Comparison of ENCODE assay signal across 1 cellular context in the genomic region with DNA sequence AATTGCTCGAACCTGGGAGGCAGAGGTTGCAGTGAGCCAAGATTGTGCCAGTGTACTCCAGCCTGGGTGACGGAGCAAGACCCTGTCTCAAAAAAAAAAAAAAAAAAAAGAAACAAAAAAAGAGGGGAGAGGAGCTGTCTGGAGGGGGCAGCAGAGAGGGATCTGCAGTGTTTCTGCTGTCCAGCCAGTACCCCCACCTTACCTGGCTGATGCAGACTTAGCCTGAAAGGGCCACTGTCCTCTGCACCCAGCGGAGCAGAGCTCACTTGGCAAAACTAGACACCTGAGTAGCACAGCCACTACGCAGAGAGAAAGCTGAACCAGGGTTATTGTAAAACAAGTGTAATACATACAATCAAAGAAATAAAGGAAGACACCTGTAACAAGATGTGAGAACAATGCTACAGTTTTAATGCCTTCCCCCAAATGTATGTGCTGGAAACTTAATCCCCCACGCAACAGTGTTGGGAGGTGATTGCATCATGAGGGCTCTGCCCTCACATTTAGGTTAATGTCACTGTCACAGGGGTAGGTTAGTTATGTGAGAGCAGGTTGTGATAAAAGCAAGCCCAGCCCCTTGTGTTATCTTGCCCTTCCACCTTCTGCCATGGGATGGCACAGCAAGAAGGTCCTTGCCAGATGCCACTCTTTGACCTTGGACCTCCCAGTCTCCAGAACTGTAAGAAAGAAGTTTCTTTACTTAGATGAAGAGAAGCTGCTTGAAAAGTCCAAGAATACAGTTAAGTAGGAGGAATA.
A peak's percentile ranks its signal among the peaks of the same experiment; 100 is the strongest.
TF ChIP-seq lines count a peak whose summit lies in the region.

No MANE protein-coding gene starts in this region.

TF ChIP-seq in K562, 482 proteins besides CTCF, POLR2A, EP300 and RAD21 (continued from another document and continues in another):
- no peak for TF ChIP-seq ZBTB40 (IDR thresholded peaks at IDR 0.05)
- TF ChIP-seq ZBTB40 (CRISPR knock-in tag; IDR thresholded peaks at IDR 0.05), result no peak
- no peak for TF ChIP-seq CHCHD3 (CRISPR knock-in tag; IDR thresholded peaks at IDR 0.05)
- TF ChIP-seq CHD2 (IDR thresholded peaks at IDR 0.05; ENCODE audit: low read depth, low read length), result no peak
- TF ChIP-seq, protein P1, sequence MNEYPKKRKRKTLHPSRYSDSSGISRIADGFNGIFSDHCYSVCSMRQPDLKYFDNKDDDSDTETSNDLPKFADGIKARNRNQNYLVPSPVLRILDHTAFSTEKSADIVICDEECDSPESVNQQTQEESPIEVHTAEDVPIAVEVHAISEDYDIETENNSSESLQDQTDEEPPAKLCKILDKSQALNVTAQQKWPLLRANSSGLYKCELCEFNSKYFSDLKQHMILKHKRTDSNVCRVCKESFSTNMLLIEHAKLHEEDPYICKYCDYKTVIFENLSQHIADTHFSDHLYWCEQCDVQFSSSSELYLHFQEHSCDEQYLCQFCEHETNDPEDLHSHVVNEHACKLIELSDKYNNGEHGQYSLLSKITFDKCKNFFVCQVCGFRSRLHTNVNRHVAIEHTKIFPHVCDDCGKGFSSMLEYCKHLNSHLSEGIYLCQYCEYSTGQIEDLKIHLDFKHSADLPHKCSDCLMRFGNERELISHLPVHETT (CRISPR knock-in tag; conservative IDR thresholded peaks at IDR 0.05 in 1 of 2, IDR thresholded peaks at IDR 0.05 in 1 of 2), result no peak
- TF ChIP-seq, protein P2, sequence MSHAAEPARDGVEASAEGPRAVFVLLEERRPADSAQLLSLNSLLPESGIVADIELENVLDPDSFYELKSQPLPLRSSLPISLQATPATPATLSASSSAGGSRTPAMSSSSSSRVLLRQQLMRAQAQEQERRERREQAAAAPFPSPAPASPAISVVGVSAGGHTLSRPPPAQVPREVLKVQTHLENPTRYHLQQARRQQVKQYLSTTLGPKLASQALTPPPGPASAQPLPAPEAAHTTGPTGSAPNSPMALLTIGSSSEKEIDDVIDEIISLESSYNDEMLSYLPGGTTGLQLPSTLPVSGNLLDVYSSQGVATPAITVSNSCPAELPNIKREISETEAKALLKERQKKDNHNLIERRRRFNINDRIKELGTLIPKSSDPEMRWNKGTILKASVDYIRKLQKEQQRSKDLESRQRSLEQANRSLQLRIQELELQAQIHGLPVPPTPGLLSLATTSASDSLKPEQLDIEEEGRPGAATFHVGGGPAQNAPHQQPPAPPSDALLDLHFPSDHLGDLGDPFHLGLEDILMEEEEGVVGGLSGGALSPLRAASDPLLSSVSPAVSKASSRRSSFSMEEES (CRISPR knock-in tag; IDR thresholded peaks at IDR 0.05), result no peak
- TF ChIP-seq SP2 (IDR thresholded peaks at IDR 0.05; ENCODE audit: extremely low read depth, low read depth, low read length, poor library complexity, severe bottlenecking), result no peak
- TF ChIP-seq SMAD4 (CRISPR knock-in tag; conservative IDR thresholded peaks at IDR 0.05), result peak; percentile 73; the same call in 1 of the 2 replicates
- TF ChIP-seq ZBTB1 (CRISPR knock-in tag; IDR thresholded peaks at IDR 0.05; ENCODE audit: borderline replicate concordance, low read depth), result no peak
- TF ChIP-seq, protein P3, sequence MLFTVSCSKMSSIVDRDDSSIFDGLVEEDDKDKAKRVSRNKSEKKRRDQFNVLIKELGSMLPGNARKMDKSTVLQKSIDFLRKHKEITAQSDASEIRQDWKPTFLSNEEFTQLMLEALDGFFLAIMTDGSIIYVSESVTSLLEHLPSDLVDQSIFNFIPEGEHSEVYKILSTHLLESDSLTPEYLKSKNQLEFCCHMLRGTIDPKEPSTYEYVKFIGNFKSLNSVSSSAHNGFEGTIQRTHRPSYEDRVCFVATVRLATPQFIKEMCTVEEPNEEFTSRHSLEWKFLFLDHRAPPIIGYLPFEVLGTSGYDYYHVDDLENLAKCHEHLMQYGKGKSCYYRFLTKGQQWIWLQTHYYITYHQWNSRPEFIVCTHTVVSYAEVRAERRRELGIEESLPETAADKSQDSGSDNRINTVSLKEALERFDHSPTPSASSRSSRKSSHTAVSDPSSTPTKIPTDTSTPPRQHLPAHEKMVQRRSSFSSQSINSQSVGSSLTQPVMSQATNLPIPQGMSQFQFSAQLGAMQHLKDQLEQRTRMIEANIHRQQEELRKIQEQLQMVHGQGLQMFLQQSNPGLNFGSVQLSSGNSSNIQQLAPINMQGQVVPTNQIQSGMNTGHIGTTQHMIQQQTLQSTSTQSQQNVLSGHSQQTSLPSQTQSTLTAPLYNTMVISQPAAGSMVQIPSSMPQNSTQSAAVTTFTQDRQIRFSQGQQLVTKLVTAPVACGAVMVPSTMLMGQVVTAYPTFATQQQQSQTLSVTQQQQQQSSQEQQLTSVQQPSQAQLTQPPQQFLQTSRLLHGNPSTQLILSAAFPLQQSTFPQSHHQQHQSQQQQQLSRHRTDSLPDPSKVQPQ (CRISPR knock-in tag; IDR thresholded peaks at IDR 0.05; ENCODE audit: borderline replicate concordance), result no peak
- TF ChIP-seq, protein P4, sequence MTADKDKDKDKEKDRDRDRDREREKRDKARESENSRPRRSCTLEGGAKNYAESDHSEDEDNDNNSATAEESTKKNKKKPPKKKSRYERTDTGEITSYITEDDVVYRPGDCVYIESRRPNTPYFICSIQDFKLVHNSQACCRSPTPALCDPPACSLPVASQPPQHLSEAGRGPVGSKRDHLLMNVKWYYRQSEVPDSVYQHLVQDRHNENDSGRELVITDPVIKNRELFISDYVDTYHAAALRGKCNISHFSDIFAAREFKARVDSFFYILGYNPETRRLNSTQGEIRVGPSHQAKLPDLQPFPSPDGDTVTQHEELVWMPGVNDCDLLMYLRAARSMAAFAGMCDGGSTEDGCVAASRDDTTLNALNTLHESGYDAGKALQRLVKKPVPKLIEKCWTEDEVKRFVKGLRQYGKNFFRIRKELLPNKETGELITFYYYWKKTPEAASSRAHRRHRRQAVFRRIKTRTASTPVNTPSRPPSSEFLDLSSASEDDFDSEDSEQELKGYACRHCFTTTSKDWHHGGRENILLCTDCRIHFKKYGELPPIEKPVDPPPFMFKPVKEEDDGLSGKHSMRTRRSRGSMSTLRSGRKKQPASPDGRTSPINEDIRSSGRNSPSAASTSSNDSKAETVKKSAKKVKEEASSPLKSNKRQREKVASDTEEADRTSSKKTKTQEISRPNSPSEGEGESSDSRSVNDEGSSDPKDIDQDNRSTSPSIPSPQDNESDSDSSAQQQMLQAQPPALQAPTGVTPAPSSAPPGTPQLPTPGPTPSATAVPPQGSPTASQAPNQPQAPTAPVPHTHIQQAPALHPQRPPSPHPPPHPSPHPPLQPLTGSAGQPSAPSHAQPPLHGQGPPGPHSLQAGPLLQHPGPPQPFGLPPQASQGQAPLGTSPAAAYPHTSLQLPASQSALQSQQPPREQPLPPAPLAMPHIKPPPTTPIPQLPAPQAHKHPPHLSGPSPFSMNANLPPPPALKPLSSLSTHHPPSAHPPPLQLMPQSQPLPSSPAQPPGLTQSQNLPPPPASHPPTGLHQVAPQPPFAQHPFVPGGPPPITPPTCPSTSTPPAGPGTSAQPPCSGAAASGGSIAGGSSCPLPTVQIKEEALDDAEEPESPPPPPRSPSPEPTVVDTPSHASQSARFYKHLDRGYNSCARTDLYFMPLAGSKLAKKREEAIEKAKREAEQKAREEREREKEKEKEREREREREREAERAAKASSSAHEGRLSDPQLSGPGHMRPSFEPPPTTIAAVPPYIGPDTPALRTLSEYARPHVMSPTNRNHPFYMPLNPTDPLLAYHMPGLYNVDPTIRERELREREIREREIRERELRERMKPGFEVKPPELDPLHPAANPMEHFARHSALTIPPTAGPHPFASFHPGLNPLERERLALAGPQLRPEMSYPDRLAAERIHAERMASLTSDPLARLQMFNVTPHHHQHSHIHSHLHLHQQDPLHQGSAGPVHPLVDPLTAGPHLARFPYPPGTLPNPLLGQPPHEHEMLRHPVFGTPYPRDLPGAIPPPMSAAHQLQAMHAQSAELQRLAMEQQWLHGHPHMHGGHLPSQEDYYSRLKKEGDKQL (CRISPR knock-in tag; IDR thresholded peaks at IDR 0.05; ENCODE audit: borderline replicate concordance), result no peak
- TF ChIP-seq SMAD3 (CRISPR knock-in tag; conservative IDR thresholded peaks at IDR 0.05), result no peak
- TF ChIP-seq USF2 (CRISPR knock-in tag; IDR thresholded peaks at IDR 0.05), result no peak
- peak; percentile 45; the same call in 1 of the 2 replicates for TF ChIP-seq HSF4 (CRISPR knock-in tag; IDR thresholded peaks at IDR 0.05; ENCODE audit: borderline replicate concordance)
- TF ChIP-seq ZBTB33 (CRISPR knock-in tag; IDR thresholded peaks at IDR 0.05), result no peak
- TF ChIP-seq, protein P5, sequence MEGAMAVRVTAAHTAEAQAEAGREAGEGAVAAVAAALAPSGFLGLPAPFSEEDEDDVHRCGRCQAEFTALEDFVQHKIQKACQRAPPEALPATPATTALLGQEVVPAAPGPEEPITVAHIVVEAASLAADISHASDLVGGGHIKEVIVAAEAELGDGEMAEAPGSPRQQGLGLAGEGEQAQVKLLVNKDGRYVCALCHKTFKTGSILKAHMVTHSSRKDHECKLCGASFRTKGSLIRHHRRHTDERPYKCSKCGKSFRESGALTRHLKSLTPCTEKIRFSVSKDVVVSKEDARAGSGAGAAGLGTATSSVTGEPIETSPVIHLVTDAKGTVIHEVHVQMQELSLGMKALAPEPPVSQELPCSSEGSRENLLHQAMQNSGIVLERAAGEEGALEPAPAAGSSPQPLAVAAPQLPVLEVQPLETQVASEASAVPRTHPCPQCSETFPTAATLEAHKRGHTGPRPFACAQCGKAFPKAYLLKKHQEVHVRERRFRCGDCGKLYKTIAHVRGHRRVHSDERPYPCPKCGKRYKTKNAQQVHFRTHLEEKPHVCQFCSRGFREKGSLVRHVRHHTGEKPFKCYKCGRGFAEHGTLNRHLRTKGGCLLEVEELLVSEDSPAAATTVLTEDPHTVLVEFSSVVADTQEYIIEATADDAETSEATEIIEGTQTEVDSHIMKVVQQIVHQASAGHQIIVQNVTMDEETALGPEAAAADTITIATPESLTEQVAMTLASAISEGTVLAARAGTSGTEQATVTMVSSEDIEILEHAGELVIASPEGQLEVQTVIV (CRISPR knock-in tag; IDR thresholded peaks at IDR 0.05; ENCODE audit: borderline replicate concordance), result no peak
- no peak for TF ChIP-seq STAT5A (IDR thresholded peaks at IDR 0.05; ENCODE audit: borderline replicate concordance, low read length)
- no peak for TF ChIP-seq GATAD2A (IDR thresholded peaks at IDR 0.05)
